8 cellular contexts compared by ENCODE assay signal in the genomic region with DNA sequence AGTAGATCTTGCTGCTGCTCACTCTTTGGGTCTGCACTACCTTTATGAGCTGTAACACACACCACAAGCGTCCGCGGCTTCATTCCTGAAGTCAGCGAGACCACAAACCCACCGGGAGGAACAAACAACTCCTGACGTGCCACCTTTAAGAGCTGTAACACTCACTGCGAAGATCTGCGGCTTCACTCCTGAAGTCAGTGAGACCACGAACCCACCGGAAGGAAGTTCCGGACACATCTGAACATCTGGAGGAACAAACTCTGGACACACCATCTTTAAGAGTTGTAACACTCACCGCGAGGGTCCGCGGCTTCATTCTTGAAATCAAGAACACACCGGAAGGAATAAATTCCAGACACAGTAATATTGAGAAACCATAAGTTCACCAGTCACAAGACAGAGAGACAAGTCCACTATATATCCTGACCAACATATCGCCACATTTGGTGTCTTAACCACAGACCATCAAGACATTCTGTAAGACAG. TPM values are rescaled to one million over a fixed set of nuclear protein-coding genes. Genes with fewer than 3 reads are reported as not detected.
DNase-seq lines count a peak whose midpoint lies in the region; ATAC-seq and TF ChIP-seq lines count a peak whose summit lies in the region.
"Not testable (repeated sequence)": the region's sequence is repeated elsewhere in the genome, so short reads cannot be mapped to it uniquely, and the experiment has no call there.

No MANE protein-coding gene starts in this region.

- intact Hi-C loops in ascending aorta (cut with DNase I), result not testable (repeated sequence)

- not testable (repeated sequence) for H3K36me3 ChIP-seq in ascending aorta

- H3K9me3 ChIP-seq in ascending aorta, result not testable (repeated sequence)

- not testable (repeated sequence) for H3K27me3 ChIP-seq in ascending aorta

- DNase-seq in GDM1 (lab: John Stamatoyannopoulos, UW), result peak; percentile 80
- DNase-seq in T-helper 9 cell, result peak; percentile 47
- peak; percentile 84 for DNase-seq in activated CD8-positive, alpha-beta memory T cell treated with anti-CD3 and anti-CD28 coated beads, Interleukin-2, amount 50 U/mL, for 48 hours
- DNase-seq in ascending aorta (ENCODE audit: low spot score in 2 of 2), result peak; percentile 38 to 71
- DNase-seq in stimulated activated CD4-positive, alpha-beta T cell treated with anti-CD3 and anti-CD28 coated beads, Interleukin-12 subunit alpha, Interleukin-12 subunit beta, amount 100 ng/mL, for 48 hours (ENCODE audit: low read depth in 2 of 3, low spot score in 1 of 3), result peak; percentile 61 to 79 (median 69)
- peak; percentile 39 to 42 for DNase-seq in stimulated activated CD8-positive, alpha-beta memory T cell treated with anti-CD3 and anti-CD28 coated beads, Interleukin-7, amount 100 ng/mL, for 4 hours (ENCODE audit: low read depth in 2 of 2)

- TF ChIP-seq CTCF in ascending aorta (IDR thresholded peaks at IDR 0.05), result not testable (repeated sequence)

- not testable (repeated sequence) for H3K27ac ChIP-seq in ascending aorta

- not testable (repeated sequence) for H3K4me1 ChIP-seq in ascending aorta

- peak; percentile 76 for ATAC-seq in GM21529 (IDR thresholded peaks at IDR 0.05; ENCODE audit: unreplicated experiment)
- peak; percentile 62 for ATAC-seq in HG03354 (IDR thresholded peaks at IDR 0.05; ENCODE audit: poor library complexity, severe bottlenecking, unreplicated experiment)

- not testable (repeated sequence) for H3K4me3 ChIP-seq in ascending aorta

RNA-seq across cellular contexts. Expression of gene RNF38, which starts 58.4 kb away (rescaled TPM):
- total RNA-seq in ascending aorta, result 16.1 TPM
